ENCODE assay signal across 22 cellular contexts in genomic region chr2:46471705-46472104, GRCh38. TPM values are rescaled to one million over a fixed set of nuclear protein-coding genes. Genes with fewer than 3 reads are reported as not detected.
DNase-seq lines count a peak whose midpoint lies in the region; ATAC-seq, FAIRE-seq and TF ChIP-seq lines count a peak whose summit lies in the region.
"Had no signal": no experiment of that assay in that cellular context is flagged by ENCODE, and none has a peak within 500 bp of the region (broad histone marks: within the 10 kb centered on the region; RNA-seq: fewer than 3 reads in every experiment).

No MANE protein-coding gene starts in this region.

- H3K4me3 ChIP-seq in HepG2 (replicated peaks in 1 of 3; ENCODE audit: insufficient read depth in 1 of 3, low read depth in 2 of 3, low read length in 3 of 3) = no peak overlapping the region
- H3K4me3 ChIP-seq in right lobe of liver = no peak overlapping the region
- H3K4me3 ChIP-seq: GM23248 had no signal

- TF ChIP-seq POLR2A in HepG2 (IDR thresholded peaks at IDR 0.05; ENCODE audit: insufficient read depth in 1 of 2, low read depth in 2 of 2, low read length in 2 of 2) = no peak
- TF ChIP-seq POLR2A in right lobe of liver (IDR thresholded peaks at IDR 0.05) = no peak

- no peak overlapping the region for H3K4me2 ChIP-seq in HepG2 (ENCODE audit: low read depth, low read length)

- H4K20me1 ChIP-seq in HepG2 (ENCODE audit: insufficient read depth, low read length) = no peaks in the 10 kb centered on the region

- WGBS in HepG2 (ENCODE audit: low lambda C conversion rate) = 0% methylated on average over 1 of the region's 1 CpG
- 70% methylated on average over 1 of the region's 1 CpG for WGBS in right lobe of liver (ENCODE audit: insufficient coverage, low coverage, low lambda C conversion rate, missing lambda C conversion rate)

- DNase-seq in HepG2 (ENCODE audit: low spot score) (no peak), right lobe of liver (no peak), RPMI7951 (ENCODE audit: low read depth) (peak; percentile 28), renal cortical epithelial cell (ENCODE audit: low read depth) (peak; percentile 41), NCI-H524 treated with DMSO at 0.1 percent for 48 hours (lab: John Stamatoyannopoulos, UW) (no peak), LoVo (ENCODE audit: low spot score) (no peak)
- DNase-seq: C1 segment of cervical spinal cord; Calu3; CD4-positive, alpha-beta memory T cell; COR-L47; DMS79 treated with DMSO at 0.1 percent for 48 hours; GM23248; H7; HCEC 1CT had no signal

- TF ChIP-seq CTCF in HepG2 (CRISPR knock-in tag; IDR thresholded peaks at IDR 0.05) = no peak
- no peak for TF ChIP-seq CTCF in right lobe of liver (IDR thresholded peaks at IDR 0.05)

- peaks cover 2 to 9% of the 10 kb centered on the region in 2 experiments; a peak in 2 of 5 replicates for H3K27me3 ChIP-seq in HepG2 (ENCODE audit: control insufficient read depth in 1 of 2, insufficient read depth in 2 of 2, low read length in 2 of 2)
- H3K27me3 ChIP-seq in right lobe of liver = no peaks in the 10 kb centered on the region

- H3K27ac ChIP-seq in HepG2 (ENCODE audit: extremely low read length, insufficient read depth, low read length) = no peak overlapping the region
- no peak overlapping the region for H3K27ac ChIP-seq in right lobe of liver
- H3K27ac ChIP-seq: GM23248 had no signal

- H3K4me1 ChIP-seq in HepG2 (ENCODE audit: insufficient read depth, low read length) (no peaks in the 10 kb centered on the region), right lobe of liver (no peaks in the 10 kb centered on the region)

- no peak overlapping the region for H3K9ac ChIP-seq in HepG2 (ENCODE audit: insufficient read depth, low read depth, low read length)
- H3K9ac ChIP-seq: GM23248 had no signal

- no TSS peak for BruUV-seq in HepG2 (replicated peaks; lab: Mats Ljungman, UMichigan)

- no peaks in the 10 kb centered on the region for H3K36me3 ChIP-seq in HepG2 (replicated peaks in 1 of 2; ENCODE audit: control insufficient read depth in 1 of 2, insufficient read depth in 2 of 2, low read length in 2 of 2)
- no peaks in the 10 kb centered on the region for H3K36me3 ChIP-seq in right lobe of liver

- FAIRE-seq in HepG2 (lab: Jason Lieb, UNC) = no peak
- FAIRE-seq: G401.6, GM12892, GM19239, H1 had no signal

- no peaks in the 10 kb centered on the region for H3K9me3 ChIP-seq in HepG2 (ENCODE audit: low read length)
- H3K9me3 ChIP-seq in right lobe of liver = no peaks in the 10 kb centered on the region

- no peak for TF ChIP-seq RAD21 in HepG2 (CRISPR knock-in tag; IDR thresholded peaks at IDR 0.05)

- intact Hi-C loops in HepG2 (cut with micrococcal nuclease; ENCODE audit: unreplicated experiment) = no loop called here
- intact Hi-C loops in right lobe of liver (cut with DNase I) = no loop called here

- in situ Hi-C loops in HepG2 (cut with HindIII; ENCODE audit: extremely low pct_ligation_motif_present, low pct_unique_long_range_greater_than_20kb) = no loop called here

- H3K79me2 ChIP-seq in HepG2 (ENCODE audit: insufficient read depth, low read length) = no peaks in the 10 kb centered on the region

- CTCF ChIA-PET in HepG2 (lab: Yijun Ruan, JAX; ENCODE audit: low intra/inter-chr PET ratio, low total read pairs) = no interaction called here

- no peak for TF ChIP-seq EP300 in HepG2 (IDR thresholded peaks at IDR 0.05; ENCODE audit: low read depth in 2 of 2, low read length in 2 of 2)
- TF ChIP-seq EP300 in HepG2 (CRISPR knock-in tag; IDR thresholded peaks at IDR 0.05; ENCODE audit: borderline replicate concordance) = no peak

- peak; percentile 81 for ATAC-seq in HepG2
- ATAC-seq in right lobe of liver = no peak

- POLR2A ChIA-PET in HepG2 (lab: Yijun Ruan, JAX) = no interaction called here

- no peak overlapping the region for H2AFZ ChIP-seq in HepG2 (ENCODE audit: low read length)
- H2AFZ ChIP-seq: GM23248 had no signal

TF ChIP-seq in HepG2, 621 proteins besides CTCF, POLR2A, EP300 and RAD21:
- TF ChIP-seq CEBPB (IDR thresholded peaks at IDR 0.05; ENCODE audit: borderline replicate concordance, low read depth, low read length) (peak; percentile 47; the same call in 1 of the 2 replicates), PHF5A (CRISPR knock-in tag; IDR thresholded peaks at IDR 0.05; ENCODE audit: low read depth, unreplicated experiment) (no peak), ISL2 (CRISPR knock-in tag; IDR thresholded peaks at IDR 0.05) (no peak), HNF4A (CRISPR knock-in tag; IDR thresholded peaks at IDR 0.05) (peak; percentile 53), MYC (CRISPR knock-in tag; IDR thresholded peaks at IDR 0.05; ENCODE audit: borderline replicate concordance) (no peak), FOXK2 (IDR thresholded peaks at IDR 0.05) (no peak)

RNA-seq across cellular contexts. Expression of gene TMEM247, which starts 7.7 kb away (rescaled TPM):
- not detected in 2 replicates for total RNA-seq in HepG2 (2016; rRNA removed; fragmentation: Illumina TruSeq; extraction: Trizol)
- not detected in 2 replicates for total RNA-seq in HepG2 (2016; cell fraction: cytosol; rRNA removed; fragmentation: Illumina TruSeq; extraction: Trizol; ENCODE audit: low read depth)
- total RNA-seq in HepG2 (2016; cell fraction: insoluble cytoplasmic fraction; rRNA removed; fragmentation: Illumina TruSeq; extraction: Trizol) = not detected in 2 replicates
- not detected in 2 replicates for total RNA-seq in HepG2 (2016; cell fraction: membrane; rRNA removed; fragmentation: Illumina TruSeq; extraction: Trizol)
- not detected in 2 replicates for total RNA-seq in HepG2 (2016; cell fraction: nucleus; rRNA removed; fragmentation: Illumina TruSeq; extraction: Trizol)
- not detected in 2 replicates for polyA plus RNA-seq in HepG2 (2011; rRNA removed)
- not detected in 2 replicates for polyA plus RNA-seq in HepG2 (2011; cell fraction: cytosol; rRNA removed)
- not detected in 2 replicates for polyA plus RNA-seq in HepG2 (2011; cell fraction: nucleus; rRNA removed)
- polyA plus RNA-seq in HepG2 (2012) = not detected in 2 replicates
- not detected in 2 replicates for polyA plus RNA-seq in HepG2 (2016; cell fraction: cytosol; fragmentation: Illumina TruSeq; extraction: Trizol; ENCODE audit: low read depth)
- not detected in 2 replicates for polyA plus RNA-seq in HepG2 (2016; cell fraction: insoluble cytoplasmic fraction; fragmentation: Illumina TruSeq; extraction: Trizol; ENCODE audit: low read depth)
- not detected in 2 replicates for polyA plus RNA-seq in HepG2 (2016; cell fraction: membrane; fragmentation: Illumina TruSeq; extraction: Trizol; ENCODE audit: low read depth)
- not detected in 2 replicates for polyA plus RNA-seq in HepG2 (2016; cell fraction: nucleus; fragmentation: Illumina TruSeq; extraction: Trizol; ENCODE audit: insufficient read depth, low read depth)
- polyA minus RNA-seq in HepG2 (2011; rRNA and poly(A)+ RNA removed; ENCODE audit: low replicate concordance) = not detected in 2 replicates
- polyA minus RNA-seq in HepG2 (2011; cell fraction: cytosol; rRNA and poly(A)+ RNA removed) = not detected in 2 replicates
- not detected in 2 replicates for polyA minus RNA-seq in HepG2 (2011; cell fraction: nucleus; rRNA and poly(A)+ RNA removed)
- not detected for total RNA-seq in right lobe of liver
- total RNA-seq in RPMI7951 (2014; rRNA removed; shearing (Covaris generic)) = not detected in 2 replicates
- not detected in 2 replicates for total RNA-seq in renal cortical epithelial cell
- total RNA-seq: A172; A673; Calu3; CD4-positive, alpha-beta memory T cell; Daoy; GM23248; H1; H7 had no signal
- polyA plus RNA-seq: BJ; CD4-positive, alpha-beta memory T cell; GM23248; H1 had no signal

Comparison
In these comparisons a context has a peak if more than half of its experiments do, and no peak if none do; other contexts are left out.
1. DNase-seq: peak in RPMI7951 (single experiment) and renal cortical epithelial cell (single experiment); none in HepG2 (single experiment), right lobe of liver (0 of 3), NCI-H524 treated with DMSO at 0.1 percent for 48 hours (single experiment) and LoVo (single experiment).